19 cellular contexts compared by ENCODE assay signal in genomic region chr5:36881807-36882206, GRCh38. TPM values are rescaled to one million over a fixed set of nuclear protein-coding genes. Genes with fewer than 3 reads are reported as not detected.
A peak's percentile ranks its signal among the peaks of the same experiment; 100 is the strongest.
DNase-seq lines count a peak whose midpoint lies in the region; ATAC-seq and TF ChIP-seq lines count a peak whose summit lies in the region.
"Had no signal": no experiment of that assay in that cellular context is flagged by ENCODE, and none has a peak within 500 bp of the region (broad histone marks: within the 10 kb centered on the region; RNA-seq: fewer than 3 reads in every experiment).

No MANE protein-coding gene starts in this region.

- peak overlapping the region; percentile 77 for H3K4me2 ChIP-seq in OCI-LY7 (ENCODE audit: low read length)

- no peak overlapping the region for H3K4me3 Mint-ChIP-seq in stimulated activated naive CD8-positive, alpha-beta T cell treated with anti-CD3 and anti-CD28 coated beads, Interleukin-15, Interleukin-2, amounts not matched to agents 100 ng/mL and 50 ng/mL, for 24 hours
- H3K4me3 Mint-ChIP-seq in dendritic cell treated with granulocyte-macrophage colony-stimulating factor and Interleukin-4, amounts not matched to agents 40 ng/mL and 50 ng/mL, for 4 days = no peak overlapping the region
- H3K4me3 Mint-ChIP-seq in Caco-2 (ENCODE audit: unreplicated experiment) = no peak overlapping the region
- H3K4me3 Mint-ChIP-seq: WTC11 had no signal

- H3K79me2 ChIP-seq in OCI-LY7 (ENCODE audit: insufficient read depth, low read depth, low read length) = peaks cover 100% of the 10 kb centered on the region

- H3K36me3 Mint-ChIP-seq in stimulated activated naive CD8-positive, alpha-beta T cell treated with anti-CD3 and anti-CD28 coated beads, Interleukin-15, Interleukin-2, amounts not matched to agents 100 ng/mL and 50 ng/mL, for 24 hours (ENCODE audit: low read depth) = peaks cover 7% of the 10 kb centered on the region
- peaks cover 25% of the 10 kb centered on the region for H3K36me3 Mint-ChIP-seq in dendritic cell treated with granulocyte-macrophage colony-stimulating factor and Interleukin-4, amounts not matched to agents 40 ng/mL and 50 ng/mL, for 4 days (ENCODE audit: low read depth)
- H3K36me3 Mint-ChIP-seq in Caco-2 (ENCODE audit: insufficient read depth, unreplicated experiment) = peaks cover 17% of the 10 kb centered on the region

- H3K27me3 Mint-ChIP-seq in stimulated activated naive CD8-positive, alpha-beta T cell treated with anti-CD3 and anti-CD28 coated beads, Interleukin-15, Interleukin-2, amounts not matched to agents 100 ng/mL and 50 ng/mL, for 24 hours = no peaks in the 10 kb centered on the region
- no peaks in the 10 kb centered on the region for H3K27me3 Mint-ChIP-seq in dendritic cell treated with granulocyte-macrophage colony-stimulating factor and Interleukin-4, amounts not matched to agents 40 ng/mL and 50 ng/mL, for 4 days
- no peaks in the 10 kb centered on the region for H3K27me3 Mint-ChIP-seq in Caco-2 (ENCODE audit: insufficient read depth, unreplicated experiment)

- intact Hi-C loops in OCI-LY7 (cut with micrococcal nuclease; ENCODE audit: unreplicated experiment) (no loop called here), Caco-2 (cut with micrococcal nuclease; ENCODE audit: unreplicated experiment) (no loop called here)
- intact Hi-C loops in dendritic cell treated with granulocyte-macrophage colony-stimulating factor and Interleukin-4, amounts not matched to agents 40 ng/mL and 50 ng/mL, for 4 days (cut with micrococcal nuclease) = no loop called here

- H2AFZ ChIP-seq in OCI-LY7 (ENCODE audit: low read length) = no peak overlapping the region

- H3K27ac ChIP-seq in OCI-LY7 (ENCODE audit: low read depth, low read length, poor library complexity, severe bottlenecking) = no peak overlapping the region

- no peaks in the 10 kb centered on the region for H3K27me3 ChIP-seq in Caco-2 (replicated peaks; ENCODE audit: control insufficient read depth, insufficient read depth, low read length)
- H3K27me3 ChIP-seq: gastrocnemius medialis had no signal

- H3K4me3 ChIP-seq in OCI-LY7 (ENCODE audit: low read depth, low read length, poor library complexity, severe bottlenecking) (no peak overlapping the region), Caco-2 (ENCODE audit: low read depth, low read length) (no peak overlapping the region)
- H3K4me3 ChIP-seq: gastrocnemius medialis, mucosa of descending colon had no signal

- H3K9me3 Mint-ChIP-seq in stimulated activated naive CD8-positive, alpha-beta T cell treated with anti-CD3 and anti-CD28 coated beads, Interleukin-15, Interleukin-2, amounts not matched to agents 100 ng/mL and 50 ng/mL, for 24 hours = no peaks in the 10 kb centered on the region
- no peaks in the 10 kb centered on the region for H3K9me3 Mint-ChIP-seq in dendritic cell treated with granulocyte-macrophage colony-stimulating factor and Interleukin-4, amounts not matched to agents 40 ng/mL and 50 ng/mL, for 4 days
- H3K9me3 Mint-ChIP-seq in Caco-2 (ENCODE audit: unreplicated experiment) = no peaks in the 10 kb centered on the region
- H3K9me3 Mint-ChIP-seq: activated naive CD4-positive, alpha-beta T cell treated with anti-CD3 and anti-CD28 coated beads, Interleukin-2, amount 50 U/mL, for 72 hours had no signal

- H3K4me1 ChIP-seq in OCI-LY7 (ENCODE audit: insufficient read depth, low read length, poor library complexity, severe bottlenecking) (peaks cover 33% of the 10 kb centered on the region), Caco-2 (peaks cover 21% of the 10 kb centered on the region)

- H3K9me2 ChIP-seq in OCI-LY7 (ENCODE audit: insufficient read depth, low read length) = no peaks in the 10 kb centered on the region

- no peak for ATAC-seq in stimulated activated naive CD8-positive, alpha-beta T cell treated with anti-CD3 and anti-CD28 coated beads, Interleukin-15, Interleukin-2, amounts not matched to agents 100 U/mL and 50 U/mL, for 24 hours
- ATAC-seq: gastrocnemius medialis, left colon, mucosa of descending colon, right cardiac atrium, WTC11 had no signal

- TF ChIP-seq CTCF in OCI-LY7 (conservative IDR thresholded peaks at IDR 0.05; ENCODE audit: low read length) (no peak), Caco-2 (IDR thresholded peaks at IDR 0.05; ENCODE audit: insufficient read depth in 1 of 2, low read depth in 1 of 2, low read length in 1 of 2, severe bottlenecking in 1 of 2, unreplicated experiment in 1 of 2) (no peak)

- H4K20me1 ChIP-seq in OCI-LY7 (ENCODE audit: insufficient read depth, low read length) = peaks cover 64% of the 10 kb centered on the region

- peaks cover 77% of the 10 kb centered on the region for H3K4me1 Mint-ChIP-seq in stimulated activated naive CD8-positive, alpha-beta T cell treated with anti-CD3 and anti-CD28 coated beads, Interleukin-15, Interleukin-2, amounts not matched to agents 100 ng/mL and 50 ng/mL, for 24 hours (ENCODE audit: low read depth)
- peaks cover 53% of the 10 kb centered on the region for H3K4me1 Mint-ChIP-seq in dendritic cell treated with granulocyte-macrophage colony-stimulating factor and Interleukin-4, amounts not matched to agents 40 ng/mL and 50 ng/mL, for 4 days (ENCODE audit: low read depth)
- H3K4me1 Mint-ChIP-seq in Caco-2 (ENCODE audit: low read depth, unreplicated experiment) = peaks cover 18% of the 10 kb centered on the region

- BruUV-seq in OCI-LY7 (replicated peaks; lab: Mats Ljungman, UMichigan) = no TSS peak
- BruUV-seq in Caco-2 (replicated peaks; lab: Mats Ljungman, UMichigan) = no TSS peak

- H3K9me3 ChIP-seq in OCI-LY7 (ENCODE audit: low read length) = no peaks in the 10 kb centered on the region
- no peaks in the 10 kb centered on the region for H3K9me3 ChIP-seq in Caco-2
- H3K9me3 ChIP-seq: gastrocnemius medialis, mucosa of descending colon had no signal

- no peak for DNase-seq in stimulated activated naive CD8-positive, alpha-beta T cell treated with anti-CD3 and anti-CD28 coated beads, Interleukin-15, Interleukin-2, amounts not matched to agents 100 U/mL and 50 U/mL, for 24 hours
- DNase-seq in OCI-LY7 (ENCODE audit: low spot score) = no peak
- no peak for DNase-seq in Caco-2
- no peak for DNase-seq in CD1c-positive myeloid dendritic cell (ENCODE audit: extremely low spot score)
- DNase-seq in SKM-1 treated with dmso at 0.1 percent for 144 hours (lab: John Stamatoyannopoulos, UW; ENCODE audit: unreplicated experiment) = no peak
- DNase-seq in stimulated activated CD4-positive, alpha-beta T cell treated with anti-CD3 and anti-CD28 coated beads, Interleukin-12 subunit alpha, Interleukin-12 subunit beta, amount 100 ng/mL, for 4 hours = no peak
- DNase-seq: dermis blood vessel endothelial cell, DMS 273 treated with DMSO at 0.1 percent for 48 hours, gastrocnemius medialis, left colon, mucosa of descending colon, NCI-H226, occipital lobe, right cardiac atrium, SHP77 had no signal

- POLR2A ChIA-PET in OCI-LY7 (lab: Charles Lee) (interaction anchor here (0.6 to 1.2 kb wide), 2 partner anchors 24 to 48 kb away, joined by 3 read pairs; no protein-coding TSS in a partner anchor), Caco-2 (lab: Charles Lee) (no interaction called here)

- H3K36me3 ChIP-seq in OCI-LY7 (ENCODE audit: insufficient read depth, low read length) (peaks cover 11% of the 10 kb centered on the region), Caco-2 (ENCODE audit: control insufficient read depth, insufficient read depth, low read length) (no peaks in the 10 kb centered on the region)
- H3K36me3 ChIP-seq: gastrocnemius medialis had no signal

- H3K27ac Mint-ChIP-seq in stimulated activated naive CD8-positive, alpha-beta T cell treated with anti-CD3 and anti-CD28 coated beads, Interleukin-15, Interleukin-2, amounts not matched to agents 100 ng/mL and 50 ng/mL, for 24 hours = peak overlapping the region; percentile 34
- peak overlapping the region; percentile 32 for H3K27ac Mint-ChIP-seq in dendritic cell treated with granulocyte-macrophage colony-stimulating factor and Interleukin-4, amounts not matched to agents 40 ng/mL and 50 ng/mL, for 4 days
- H3K27ac Mint-ChIP-seq in Caco-2 (ENCODE audit: unreplicated experiment) = no peak overlapping the region
- H3K27ac Mint-ChIP-seq: WTC11 had no signal

- CTCF ChIA-PET in OCI-LY7 (lab: Charles Lee; ENCODE audit: unreplicated experiment) = no interaction called here
- CTCF ChIA-PET in Caco-2 (lab: Charles Lee) = interaction anchor here (1.5 kb wide), 1 partner anchor 11 kb away, joined by 3 read pairs; no protein-coding TSS in a partner anchor

RNA-seq across cellular contexts. Expression of gene NIPBL, which starts 5.2 kb away (rescaled TPM):
- 24.9 and 29.1 TPM in 2 replicates for total RNA-seq in OCI-LY7 (2014; rRNA removed; shearing (Covaris generic))
- 56.1 and 61.5 TPM in 2 replicates for total RNA-seq in OCI-LY7 (2022)
- 48.1 and 61.6 TPM in 2 replicates for total RNA-seq in Caco-2 (2022)
